In genomic region chr11:117876049-117876340, GRCh38 we compare ENCODE assay signal across 1 cellular context.
TF ChIP-seq lines count a peak whose summit lies in the region.

No MANE protein-coding gene starts in this region.

TF ChIP-seq in HepG2, 621 proteins besides CTCF, POLR2A, EP300 and RAD21:
- no peak for TF ChIP-seq ZNF709 (CRISPR knock-in tag; IDR thresholded peaks at IDR 0.05)
- no peak for TF ChIP-seq ZNF33B (CRISPR knock-in tag; IDR thresholded peaks at IDR 0.05)
- TF ChIP-seq ZKSCAN5 (CRISPR knock-in tag; IDR thresholded peaks at IDR 0.05): no peak
- TF ChIP-seq KDM4B (CRISPR knock-in tag; IDR thresholded peaks at IDR 0.05): no peak
- TF ChIP-seq EZH2 (conservative IDR thresholded peaks at IDR 0.05; ENCODE audit: low read depth, low read length): 0 out of 2 replicates have a peak, but pooled peaks have one; percentile 7
